Comparison of ENCODE assay signal across 1 cellular context in the genomic region with DNA sequence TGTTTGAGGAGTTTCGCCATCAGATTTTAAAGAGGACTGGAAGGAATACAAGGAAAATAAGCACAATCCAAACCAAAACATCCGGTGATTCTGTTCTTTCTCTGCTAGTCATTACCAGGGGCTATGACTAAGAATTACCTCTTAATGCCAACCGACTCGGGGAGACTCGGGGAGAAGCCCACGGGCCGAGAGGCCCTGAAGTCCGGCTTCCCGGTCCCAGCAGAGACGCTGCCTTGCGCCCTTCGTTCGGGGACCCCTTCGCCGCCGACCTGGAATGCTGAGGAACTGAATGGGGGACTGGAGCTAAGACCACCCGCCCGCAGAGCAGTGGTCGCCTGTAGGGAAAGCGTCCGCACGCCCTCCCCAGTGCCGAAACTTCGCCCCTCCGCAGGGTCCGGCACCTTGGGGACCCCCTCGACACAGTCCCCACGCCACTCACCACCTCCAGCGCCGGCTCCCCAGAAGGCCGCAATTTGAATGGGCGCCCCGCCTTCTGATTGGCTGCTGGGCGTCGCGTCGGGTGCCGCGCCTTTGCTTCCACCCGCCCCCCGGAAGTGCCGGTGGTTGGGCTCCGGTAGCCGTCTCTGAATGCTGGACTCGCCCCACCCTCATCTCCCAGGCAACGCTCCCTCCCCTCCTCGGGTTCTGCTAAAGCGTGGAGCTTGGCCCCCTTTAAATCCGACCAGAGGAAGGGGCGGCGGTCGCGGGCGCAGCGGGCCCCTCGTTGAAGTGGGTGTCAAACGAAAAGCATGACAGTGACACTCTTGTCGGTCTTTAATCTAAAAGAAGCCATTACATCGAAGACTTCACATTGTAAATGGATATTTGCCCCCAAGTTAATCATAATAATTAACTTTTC.
A peak's percentile ranks its signal among the peaks of the same experiment; 100 is the strongest.
TF ChIP-seq lines count a peak whose summit lies in the region.

A gene with protein sequence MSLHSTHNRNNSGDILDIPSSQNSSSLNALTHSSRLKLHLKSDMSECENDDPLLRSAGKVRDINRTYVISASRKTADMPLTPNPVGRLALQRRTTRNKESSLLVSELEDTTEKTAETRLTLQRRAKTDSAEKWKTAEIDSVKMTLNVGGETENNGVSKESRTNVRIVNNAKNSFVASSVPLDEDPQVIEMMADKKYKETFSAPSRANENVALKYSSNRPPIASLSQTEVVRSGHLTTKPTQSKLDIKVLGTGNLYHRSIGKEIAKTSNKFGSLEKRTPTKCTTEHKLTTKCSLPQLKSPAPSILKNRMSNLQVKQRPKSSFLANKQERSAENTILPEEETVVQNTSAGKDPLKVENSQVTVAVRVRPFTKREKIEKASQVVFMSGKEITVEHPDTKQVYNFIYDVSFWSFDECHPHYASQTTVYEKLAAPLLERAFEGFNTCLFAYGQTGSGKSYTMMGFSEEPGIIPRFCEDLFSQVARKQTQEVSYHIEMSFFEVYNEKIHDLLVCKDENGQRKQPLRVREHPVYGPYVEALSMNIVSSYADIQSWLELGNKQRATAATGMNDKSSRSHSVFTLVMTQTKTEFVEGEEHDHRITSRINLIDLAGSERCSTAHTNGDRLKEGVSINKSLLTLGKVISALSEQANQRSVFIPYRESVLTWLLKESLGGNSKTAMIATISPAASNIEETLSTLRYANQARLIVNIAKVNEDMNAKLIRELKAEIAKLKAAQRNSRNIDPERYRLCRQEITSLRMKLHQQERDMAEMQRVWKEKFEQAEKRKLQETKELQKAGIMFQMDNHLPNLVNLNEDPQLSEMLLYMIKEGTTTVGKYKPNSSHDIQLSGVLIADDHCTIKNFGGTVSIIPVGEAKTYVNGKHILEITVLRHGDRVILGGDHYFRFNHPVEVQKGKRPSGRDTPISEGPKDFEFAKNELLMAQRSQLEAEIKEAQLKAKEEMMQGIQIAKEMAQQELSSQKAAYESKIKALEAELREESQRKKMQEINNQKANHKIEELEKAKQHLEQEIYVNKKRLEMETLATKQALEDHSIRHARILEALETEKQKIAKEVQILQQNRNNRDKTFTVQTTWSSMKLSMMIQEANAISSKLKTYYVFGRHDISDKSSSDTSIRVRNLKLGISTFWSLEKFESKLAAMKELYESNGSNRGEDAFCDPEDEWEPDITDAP (N-terminal part only) (minus strand): TSS at position 479 of the 859 bp plus-strand sequence. CDS start 2,028 bp downstream, outside the sequence.

TF ChIP-seq in K562, 482 proteins besides CTCF, POLR2A, EP300 and RAD21 (continued from another document and continues in another):
- TF ChIP-seq ZNF3 (CRISPR knock-in tag; IDR thresholded peaks at IDR 0.05): no peak
- TF ChIP-seq PHB (CRISPR knock-in tag; IDR thresholded peaks at IDR 0.05): no peak
- TF ChIP-seq, protein P1, sequence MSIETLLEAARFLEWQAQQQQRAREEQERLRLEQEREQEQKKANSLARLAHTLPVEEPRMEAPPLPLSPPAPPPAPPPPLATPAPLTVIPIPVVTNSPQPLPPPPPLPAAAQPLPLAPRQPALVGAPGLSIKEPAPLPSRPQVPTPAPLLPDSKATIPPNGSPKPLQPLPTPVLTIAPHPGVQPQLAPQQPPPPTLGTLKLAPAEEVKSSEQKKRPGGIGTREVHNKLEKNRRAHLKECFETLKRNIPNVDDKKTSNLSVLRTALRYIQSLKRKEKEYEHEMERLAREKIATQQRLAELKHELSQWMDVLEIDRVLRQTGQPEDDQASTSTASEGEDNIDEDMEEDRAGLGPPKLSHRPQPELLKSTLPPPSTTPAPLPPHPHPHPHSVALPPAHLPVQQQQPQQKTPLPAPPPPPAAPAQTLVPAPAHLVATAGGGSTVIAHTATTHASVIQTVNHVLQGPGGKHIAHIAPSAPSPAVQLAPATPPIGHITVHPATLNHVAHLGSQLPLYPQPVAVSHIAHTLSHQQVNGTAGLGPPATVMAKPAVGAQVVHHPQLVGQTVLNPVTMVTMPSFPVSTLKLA (conservative IDR thresholded peaks at IDR 0.05): peak; percentile 78 to 87
- no peak for TF ChIP-seq ZNF280B (CRISPR knock-in tag; IDR thresholded peaks at IDR 0.05)
- TF ChIP-seq KLF13 (tag; IDR thresholded peaks at IDR 0.05; ENCODE audit: borderline replicate concordance, low read depth): 0 out of 2 replicates have a peak, but pooled peaks have one; percentile 45
- TF ChIP-seq ZNF23 (CRISPR knock-in tag; IDR thresholded peaks at IDR 0.05): no peak
- TF ChIP-seq NRF1 (conservative IDR thresholded peaks at IDR 0.05 in 1 of 2, IDR thresholded peaks at IDR 0.05 in 1 of 2): peak; percentile 47 to 52
- TF ChIP-seq ZNF217 (CRISPR knock-in tag; IDR thresholded peaks at IDR 0.05): no peak
- peak; percentile 90; the same call in 1 of the 2 replicates for TF ChIP-seq LCOR (CRISPR knock-in tag; IDR thresholded peaks at IDR 0.05)
- peak; percentile 82 for TF ChIP-seq ETV1 (tag; conservative IDR thresholded peaks at IDR 0.05; ENCODE audit: low read depth)
- TF ChIP-seq, protein P2, sequence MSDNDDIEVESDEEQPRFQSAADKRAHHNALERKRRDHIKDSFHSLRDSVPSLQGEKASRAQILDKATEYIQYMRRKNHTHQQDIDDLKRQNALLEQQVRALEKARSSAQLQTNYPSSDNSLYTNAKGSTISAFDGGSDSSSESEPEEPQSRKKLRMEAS (CRISPR knock-in tag; IDR thresholded peaks at IDR 0.05): peak; percentile 67
- no peak for TF ChIP-seq ILF3 (IDR thresholded peaks at IDR 0.05; ENCODE audit: borderline replicate concordance)
- TF ChIP-seq MTA3 (IDR thresholded peaks at IDR 0.05; ENCODE audit: borderline replicate concordance): peak; percentile 64
- TF ChIP-seq GATAD2A (IDR thresholded peaks at IDR 0.05): no peak
- TF ChIP-seq HNRNPL (IDR thresholded peaks at IDR 0.05; ENCODE audit: low read depth, low read length): no peak
- peak; percentile 95 to 98 for TF ChIP-seq MAZ (CRISPR knock-in tag; conservative IDR thresholded peaks at IDR 0.05 in 1 of 2, IDR thresholded peaks at IDR 0.05 in 1 of 2)
- no peak for TF ChIP-seq ZNF324 (CRISPR knock-in tag; IDR thresholded peaks at IDR 0.05)
- 0 out of 2 replicates have a peak, but pooled peaks have one; percentile 73 for TF ChIP-seq PRMT5 (CRISPR knock-in tag; IDR thresholded peaks at IDR 0.05)
- TF ChIP-seq, protein P3, sequence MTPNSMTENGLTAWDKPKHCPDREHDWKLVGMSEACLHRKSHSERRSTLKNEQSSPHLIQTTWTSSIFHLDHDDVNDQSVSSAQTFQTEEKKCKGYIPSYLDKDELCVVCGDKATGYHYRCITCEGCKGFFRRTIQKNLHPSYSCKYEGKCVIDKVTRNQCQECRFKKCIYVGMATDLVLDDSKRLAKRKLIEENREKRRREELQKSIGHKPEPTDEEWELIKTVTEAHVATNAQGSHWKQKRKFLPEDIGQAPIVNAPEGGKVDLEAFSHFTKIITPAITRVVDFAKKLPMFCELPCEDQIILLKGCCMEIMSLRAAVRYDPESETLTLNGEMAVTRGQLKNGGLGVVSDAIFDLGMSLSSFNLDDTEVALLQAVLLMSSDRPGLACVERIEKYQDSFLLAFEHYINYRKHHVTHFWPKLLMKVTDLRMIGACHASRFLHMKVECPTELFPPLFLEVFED (CRISPR knock-in tag; conservative IDR thresholded peaks at IDR 0.05): no peak
- no peak for TF ChIP-seq STAG1 (CRISPR knock-in tag; IDR thresholded peaks at IDR 0.05; ENCODE audit: borderline replicate concordance)
- TF ChIP-seq NR3C1 (CRISPR knock-in tag; IDR thresholded peaks at IDR 0.05): no peak
- TF ChIP-seq, protein P4, sequence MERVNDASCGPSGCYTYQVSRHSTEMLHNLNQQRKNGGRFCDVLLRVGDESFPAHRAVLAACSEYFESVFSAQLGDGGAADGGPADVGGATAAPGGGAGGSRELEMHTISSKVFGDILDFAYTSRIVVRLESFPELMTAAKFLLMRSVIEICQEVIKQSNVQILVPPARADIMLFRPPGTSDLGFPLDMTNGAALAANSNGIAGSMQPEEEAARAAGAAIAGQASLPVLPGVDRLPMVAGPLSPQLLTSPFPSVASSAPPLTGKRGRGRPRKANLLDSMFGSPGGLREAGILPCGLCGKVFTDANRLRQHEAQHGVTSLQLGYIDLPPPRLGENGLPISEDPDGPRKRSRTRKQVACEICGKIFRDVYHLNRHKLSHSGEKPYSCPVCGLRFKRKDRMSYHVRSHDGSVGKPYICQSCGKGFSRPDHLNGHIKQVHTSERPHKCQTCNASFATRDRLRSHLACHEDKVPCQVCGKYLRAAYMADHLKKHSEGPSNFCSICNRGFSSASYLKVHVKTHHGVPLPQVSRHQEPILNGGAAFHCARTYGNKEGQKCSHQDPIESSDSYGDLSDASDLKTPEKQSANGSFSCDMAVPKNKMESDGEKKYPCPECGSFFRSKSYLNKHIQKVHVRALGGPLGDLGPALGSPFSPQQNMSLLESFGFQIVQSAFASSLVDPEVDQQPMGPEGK (CRISPR knock-in tag; IDR thresholded peaks at IDR 0.05; ENCODE audit: borderline replicate concordance): no peak
- TF ChIP-seq CREB1 (IDR thresholded peaks at IDR 0.05): peak; percentile 93
- peak; percentile 93 for TF ChIP-seq CREB1 (CRISPR knock-in tag; IDR thresholded peaks at IDR 0.05)
- TF ChIP-seq ILK (tag; IDR thresholded peaks at IDR 0.05; ENCODE audit: borderline replicate concordance, low read depth): no peak
- no peak for TF ChIP-seq GTF2F1 (IDR thresholded peaks at IDR 0.05; ENCODE audit: low read depth, low read length)
- TF ChIP-seq TRIM28 (IDR thresholded peaks at IDR 0.05): no peak
- no peak for TF ChIP-seq WHSC1 (IDR thresholded peaks at IDR 0.05; ENCODE audit: low read length)
- 0 out of 2 replicates have a peak, but pooled peaks have one; percentile 21 for TF ChIP-seq CHD2 (IDR thresholded peaks at IDR 0.05; ENCODE audit: low read depth, low read length)
- TF ChIP-seq CBX3 (IDR thresholded peaks at IDR 0.05; ENCODE audit: borderline replicate concordance in 1 of 2, low read length in 2 of 2): no peak; a peak in 1 of 3 replicates
- TF ChIP-seq MBD1 (CRISPR knock-in tag; IDR thresholded peaks at IDR 0.05): no peak
- TF ChIP-seq PCBP1 (IDR thresholded peaks at IDR 0.05; ENCODE audit: low read depth, low read length, poor library complexity, severe bottlenecking): peak; percentile 75
- TF ChIP-seq YY1 (IDR thresholded peaks at IDR 0.05; ENCODE audit: borderline replicate concordance in 1 of 3, control insufficient read depth in 1 of 3, extremely low read depth in 1 of 3, insufficient read depth in 3 of 3, insufficient read length in 1 of 3, insufficient replicate concordance in 2 of 3, low read depth in 1 of 3, low read length in 2 of 3): peak in 1 of 3 experiments; percentile 57
- TF ChIP-seq MCM7 (IDR thresholded peaks at IDR 0.05): no peak
- TF ChIP-seq FIP1L1 (IDR thresholded peaks at IDR 0.05; ENCODE audit: low read depth, low read length, poor library complexity, severe bottlenecking): peak; percentile 24
- TF ChIP-seq ZNF639 (CRISPR knock-in tag; conservative IDR thresholded peaks at IDR 0.05 in 1 of 2, IDR thresholded peaks at IDR 0.05 in 1 of 2): peak in 1 of 2 experiments; percentile 65; a peak in 1 of 4 replicates
- TF ChIP-seq TRIM25 (IDR thresholded peaks at IDR 0.05; ENCODE audit: borderline replicate concordance): 0 out of 2 replicates have a peak, but pooled peaks have one; percentile 74
